Comparison of ENCODE assay signal across 16 cellular contexts in genomic region chr6:167524720-167525119, GRCh38.
A peak's percentile ranks its signal among the peaks of the same experiment; 100 is the strongest.
DNase-seq lines count a peak whose midpoint lies in the region; ATAC-seq and TF ChIP-seq lines count a peak whose summit lies in the region.
"Had no signal": no experiment of that assay in that cellular context is flagged by ENCODE, and none has a peak within 500 bp of the region (broad histone marks: within the 10 kb centered on the region; RNA-seq: fewer than 3 reads in every experiment).

No MANE protein-coding gene starts in this region.

- H3K27ac ChIP-seq in heart left ventricle: peak overlapping the region in 2 of 12 donors; percentile 10 to 41
- H3K27ac ChIP-seq in heart right ventricle: no peak overlapping the region
- no peak overlapping the region for H3K27ac ChIP-seq in right cardiac atrium (ENCODE audit: low read length)
- no peak overlapping the region for H3K27ac ChIP-seq in neural progenitor cell
- H3K27ac ChIP-seq: GM23248 had no signal

- H3K4me2 ChIP-seq in neural progenitor cell: no peak overlapping the region

- H3K9me3 ChIP-seq in heart left ventricle (no peaks in the 10 kb centered on the region), heart right ventricle (no peaks in the 10 kb centered on the region), right cardiac atrium (ENCODE audit: control insufficient read depth, low read length) (no peaks in the 10 kb centered on the region), neural progenitor cell (ENCODE audit: low read depth) (no peaks in the 10 kb centered on the region)

- no peaks in the 10 kb centered on the region for H3F3A ChIP-seq in neural progenitor cell (ENCODE audit: low read depth)

- no peaks in the 10 kb centered on the region for H3K79me2 ChIP-seq in neural progenitor cell (ENCODE audit: low read depth)

- H3K4me3 Mint-ChIP-seq in neural progenitor cell: no peak overlapping the region
- H3K4me3 Mint-ChIP-seq: CD4-positive, alpha-beta memory T cell had no signal

- peak overlapping the region; percentile 35 for H3K27ac Mint-ChIP-seq in neural progenitor cell
- H3K27ac Mint-ChIP-seq: CD4-positive, alpha-beta memory T cell had no signal

- no peaks in the 10 kb centered on the region for H4K20me1 ChIP-seq in neural progenitor cell (ENCODE audit: low read depth)

- H3K36me3 ChIP-seq in heart left ventricle (no peaks in the 10 kb centered on the region), heart right ventricle (no peaks in the 10 kb centered on the region), neural progenitor cell (no peaks in the 10 kb centered on the region)

- DNase-seq in heart left ventricle (no peak), cardiac septum (ENCODE audit: low spot score) (no peak), heart right ventricle (no peak), right cardiac atrium (no peak), neural progenitor cell (ENCODE audit: low spot score) (no peak), kidney glomerular epithelial cell (lab: John Stamatoyannopoulos, UW) (no peak), NCI-H1105 (lab: John Stamatoyannopoulos, UW) (no peak), occipital lobe (lab: John Stamatoyannopoulos, UW) (no peak)
- DNase-seq: C1 segment of cervical spinal cord; CD4-positive, alpha-beta memory T cell; COR-L47; DMS153; DND-41; GM23248; H7; HCEC 1CT had no signal

- no peak overlapping the region for H3K9ac ChIP-seq in neural progenitor cell
- H3K9ac ChIP-seq: GM23248 had no signal

- WGBS in heart left ventricle, 4 donors: 30 to 54% (median 37%) methylated on average over 7 of the region's 7 CpGs
- 30 to 47% methylated on average over 7 of the region's 7 CpGs for WGBS in heart right ventricle, 2 donors
- WGBS in right cardiac atrium: 38% methylated on average over 7 of the region's 7 CpGs

- H3K9me3 Mint-ChIP-seq in neural progenitor cell: no peaks in the 10 kb centered on the region

- intact Hi-C loops in heart left ventricle (cut with DNase I) (no loop called here), cardiac septum (cut with DNase I) (no loop called here), heart right ventricle (cut with DNase I) (no loop called here), right cardiac atrium (cut with DNase I) (no loop called here)

- H3K27me3 ChIP-seq in heart left ventricle (no peaks in the 10 kb centered on the region), heart right ventricle (no peaks in the 10 kb centered on the region), right cardiac atrium (ENCODE audit: control insufficient read depth, insufficient read depth) (no peaks in the 10 kb centered on the region), neural progenitor cell (no peaks in the 10 kb centered on the region)

- H3K27me3 Mint-ChIP-seq in neural progenitor cell (ENCODE audit: insufficient read depth, low read depth): peaks cover 11% of the 10 kb centered on the region

- no peak for TF ChIP-seq POLR2A in heart left ventricle (IDR thresholded peaks at IDR 0.05)

- no peak for TF ChIP-seq CTCF in heart left ventricle (IDR thresholded peaks at IDR 0.05)
- no peak for TF ChIP-seq CTCF in heart right ventricle (IDR thresholded peaks at IDR 0.05)
- no peak for TF ChIP-seq CTCF in neural progenitor cell (IDR thresholded peaks at IDR 0.05)

- peaks cover 35% of the 10 kb centered on the region for H3K4me1 Mint-ChIP-seq in neural progenitor cell

- H3K36me3 Mint-ChIP-seq in neural progenitor cell: no peaks in the 10 kb centered on the region
- H3K36me3 Mint-ChIP-seq: CD4-positive, alpha-beta memory T cell had no signal

- ATAC-seq in heart left ventricle (peak in 3 of 4 donors; percentile 58 to 68 (median 66)), heart right ventricle (peak; percentile 15 to 77 (median 45)), right cardiac atrium (peak; percentile 54 to 60)

- no peak overlapping the region for H3K4me3 ChIP-seq in heart left ventricle
- no peak overlapping the region for H3K4me3 ChIP-seq in heart right ventricle
- no peak overlapping the region for H3K4me3 ChIP-seq in right cardiac atrium (ENCODE audit: low read length)
- no peak overlapping the region for H3K4me3 ChIP-seq in neural progenitor cell
- H3K4me3 ChIP-seq: GM23248 had no signal

- H2AFZ ChIP-seq in neural progenitor cell (replicated peaks): no peak overlapping the region
- H2AFZ ChIP-seq: GM23248 had no signal

- H3K4me1 ChIP-seq in heart left ventricle (peaks cover 0 to 12% (median 3%) of the 10 kb centered on the region in 12 donors), heart right ventricle (peaks cover 3 to 17% (median 10%) of the 10 kb centered on the region in 9 donors), right cardiac atrium (ENCODE audit: control insufficient read depth, insufficient read depth, low read length) (peaks cover 3% of the 10 kb centered on the region), neural progenitor cell (peaks cover 9% of the 10 kb centered on the region)
